7 cellular contexts compared by ENCODE assay signal in genomic region chr3:81024560-81024959, GRCh38.
"Had no signal": no experiment of that assay in that cellular context is flagged by ENCODE, and none has a peak within 500 bp of the region (broad histone marks: within the 10 kb centered on the region; RNA-seq: fewer than 3 reads in every experiment).

No MANE protein-coding gene starts in this region.

- FAIRE-seq: G401.6, GM12891, GM12892, GM18507, GM19239 had no signal

- DNase-seq: GDM1, GF-D8 had no signal
